1 cellular context compared by ENCODE assay signal in genomic region chr15:78306176-78306774, GRCh38.
TF ChIP-seq lines count a peak whose summit lies in the region.

No MANE protein-coding gene starts in this region.

TF ChIP-seq in K562, 482 proteins besides CTCF, POLR2A, EP300 and RAD21 (continued from another document):
- TF ChIP-seq CHAMP1 (IDR thresholded peaks at IDR 0.05) (0 out of 2 replicates have a peak, but pooled peaks have one; percentile 50), MYBL2 (IDR thresholded peaks at IDR 0.05; ENCODE audit: low read depth) (no peak), MYBL2 (CRISPR knock-in tag; IDR thresholded peaks at IDR 0.05; ENCODE audit: borderline replicate concordance) (no peak), DPF2 (IDR thresholded peaks at IDR 0.05) (peak; percentile 78), KLF10 (CRISPR knock-in tag; IDR thresholded peaks at IDR 0.05) (no peak), TEAD4 (IDR thresholded peaks at IDR 0.05; ENCODE audit: low read length) (peak; percentile 20; the same call in 1 of the 2 replicates), TEAD4 (CRISPR knock-in tag; IDR thresholded peaks at IDR 0.05; ENCODE audit: borderline replicate concordance) (no peak), PRDM10 (IDR thresholded peaks at IDR 0.05; ENCODE audit: partially characterized antibody) (peak; percentile 46), ELF1 (tag; IDR thresholded peaks at IDR 0.05) (peak; percentile 77), ETV1 (tag; conservative IDR thresholded peaks at IDR 0.05; ENCODE audit: low read depth) (peak; percentile 64)
TF ChIP-seq in K562: peak in this region for 66.
